ENCODE assay signal across 28 cellular contexts in genomic region chr7:12299367-12299766, GRCh38.
"Had no signal": no experiment of that assay in that cellular context is flagged by ENCODE, and none has a peak within 500 bp of the region (broad histone marks: within the 10 kb centered on the region; RNA-seq: fewer than 3 reads in every experiment).

No MANE protein-coding gene starts in this region.

- H3K4me3 Mint-ChIP-seq: stimulated activated effector memory CD8-positive, alpha-beta T cell treated with anti-CD3 and anti-CD28 coated beads, Interleukin-12 subunit alpha, Interleukin-12 subunit beta, amount 100 ng/mL, for 72 hours; stimulated activated memory B cell treated with anti-CD40 and anti-IgM and Interleukin-4, amounts not matched to agents 10 μg/mL and 1 μg/mL and 100 μg/mL, for 72 hours; stimulated activated naive B cell treated with anti-CD40 and anti-IgM and Interleukin-4, amounts not matched to agents 10 μg/mL and 1 μg/mL and 100 μg/mL, for 72 hours; stimulated activated naive CD8-positive, alpha-beta T cell treated with anti-CD3 and anti-CD28 coated beads, Interleukin-15, amount 100 ng/mL, for 72 hours; stimulated activated naive CD8-positive, alpha-beta T cell treated with anti-CD3 and anti-CD28 coated beads, Interleukin-15, Interleukin-2, amounts not matched to agents 100 ng/mL and 50 ng/mL, for 24 hours had no signal

- H3K9me3 Mint-ChIP-seq: stimulated activated effector memory CD8-positive, alpha-beta T cell treated with anti-CD3 and anti-CD28 coated beads, Interleukin-12 subunit alpha, Interleukin-12 subunit beta, amount 100 ng/mL, for 72 hours; stimulated activated naive CD8-positive, alpha-beta T cell treated with anti-CD3 and anti-CD28 coated beads, Interleukin-15, amount 100 ng/mL, for 72 hours; stimulated activated naive CD8-positive, alpha-beta T cell treated with anti-CD3 and anti-CD28 coated beads, Interleukin-15, Interleukin-2, amounts not matched to agents 100 ng/mL and 50 ng/mL, for 24 hours had no signal

- H3K27me3 Mint-ChIP-seq: stimulated activated naive B cell treated with anti-CD40 and anti-IgM and Interleukin-4, amounts not matched to agents 10 μg/mL and 1 μg/mL and 100 μg/mL, for 72 hours; stimulated activated naive CD8-positive, alpha-beta T cell treated with anti-CD3 and anti-CD28 coated beads, Interleukin-15, amount 100 ng/mL, for 72 hours; stimulated activated naive CD8-positive, alpha-beta T cell treated with anti-CD3 and anti-CD28 coated beads, Interleukin-15, Interleukin-2, amounts not matched to agents 100 ng/mL and 50 ng/mL, for 24 hours had no signal

- H3K27me3 ChIP-seq: stomach, suprapubic skin, testis, thyroid gland, tibial artery, tibial nerve, transverse colon, upper lobe of left lung, upper lobe of right lung, uterus, vagina had no signal

- H3K36me3 Mint-ChIP-seq: stimulated activated effector memory CD8-positive, alpha-beta T cell treated with anti-CD3 and anti-CD28 coated beads, Interleukin-12 subunit alpha, Interleukin-12 subunit beta, amount 100 ng/mL, for 72 hours; stimulated activated memory B cell treated with anti-CD40 and anti-IgM and Interleukin-4, amounts not matched to agents 10 μg/mL and 1 μg/mL and 100 μg/mL, for 72 hours; stimulated activated naive B cell treated with anti-CD40 and anti-IgM and Interleukin-4, amounts not matched to agents 10 μg/mL and 1 μg/mL and 100 μg/mL, for 72 hours had no signal

- FAIRE-seq: urothelium cell line had no signal

- DNase-seq: stimulated activated CD4-positive, alpha-beta T cell treated with anti-CD3 and anti-CD28 coated beads, Interleukin-2, amount 100 ng/mL, for 48 hours; stimulated activated CD4-positive, alpha-beta T cell treated with anti-CD3 and anti-CD28 coated beads, Interleukin-4, amount 100 ng/mL, for 1 hour; stimulated activated CD4-positive, alpha-beta T cell treated with anti-CD3 and anti-CD28 coated beads, Interleukin-4, amount 100 ng/mL, for 24 hours; stimulated activated CD4-positive, alpha-beta T cell treated with anti-CD3 and anti-CD28 coated beads, Interleukin-4, amount 100 ng/mL, for 4 hours; stimulated activated CD8-positive, alpha-beta memory T cell treated with anti-CD3 and anti-CD28 coated beads, Interleukin-4, amount 100 ng/mL, for 48 hours; stimulated activated naive B cell treated with anti-CD40 and anti-IgM and Interleukin-4, amounts not matched to agents 10 μg/mL and 1 μg/mL and 100 μg/mL, for 72 hours; stimulated activated naive CD4-positive, alpha-beta T cell; stimulated activated naive CD4-positive, alpha-beta T cell treated with Interleukin-2 at 50 U/mL for 16 hours; stimulated activated naive CD8-positive, alpha-beta T cell treated with anti-CD3 and anti-CD28 coated beads, Interleukin-15, amount 100 ng/mL, for 72 hours; stimulated activated naive CD8-positive, alpha-beta T cell treated with anti-CD3 and anti-CD28 coated beads, Interleukin-15, Interleukin-2, amounts not matched to agents 100 U/mL and 50 U/mL, for 24 hours; stomach; substantia nigra; testis; thyroid gland; tibial artery; transverse colon; trophoblast cell; upper lobe of left lung; upper lobe of right lung; uterus had no signal

- H3K4me1 ChIP-seq: stomach, suprapubic skin, testis, thyroid gland, tibial artery, tibial nerve, transverse colon, upper lobe of left lung, upper lobe of right lung, uterus had no signal

- H3K36me3 ChIP-seq: stomach, suprapubic skin, thoracic aorta, thyroid gland, tibial artery, tibial nerve, transverse colon, upper lobe of left lung, upper lobe of right lung, uterus, vagina had no signal

- H3K9me3 ChIP-seq: suprapubic skin, testis, thoracic aorta, thyroid gland, transverse colon, upper lobe of left lung, upper lobe of right lung, uterus, vagina had no signal

- H3K4me3 ChIP-seq: stomach, suprapubic skin, testis, thoracic aorta, thyroid gland, tibial artery, tibial nerve, transverse colon, upper lobe of left lung, upper lobe of right lung, uterus, vagina had no signal

- H3K27ac ChIP-seq: stomach, suprapubic skin, testis, thoracic aorta, thyroid gland, tibial artery, tibial nerve, transverse colon, upper lobe of left lung, upper lobe of right lung, uterus, vagina had no signal

- H3K27ac Mint-ChIP-seq: stimulated activated effector memory CD8-positive, alpha-beta T cell treated with anti-CD3 and anti-CD28 coated beads, Interleukin-12 subunit alpha, Interleukin-12 subunit beta, amount 100 ng/mL, for 72 hours; stimulated activated memory B cell treated with anti-CD40 and anti-IgM and Interleukin-4, amounts not matched to agents 10 μg/mL and 1 μg/mL and 100 μg/mL, for 72 hours; stimulated activated naive B cell treated with anti-CD40 and anti-IgM and Interleukin-4, amounts not matched to agents 10 μg/mL and 1 μg/mL and 100 μg/mL, for 72 hours; stimulated activated naive CD8-positive, alpha-beta T cell treated with anti-CD3 and anti-CD28 coated beads, Interleukin-15, amount 100 ng/mL, for 72 hours; stimulated activated naive CD8-positive, alpha-beta T cell treated with anti-CD3 and anti-CD28 coated beads, Interleukin-15, Interleukin-2, amounts not matched to agents 100 ng/mL and 50 ng/mL, for 24 hours had no signal

- ATAC-seq: stimulated activated effector memory CD8-positive, alpha-beta T cell treated with anti-CD3 and anti-CD28 coated beads, Interleukin-12 subunit alpha, Interleukin-12 subunit beta, amount 100 ng/mL, for 72 hours; stimulated activated memory B cell treated with anti-CD40 and anti-IgM and Interleukin-4, amounts not matched to agents 10 μg/mL and 1 μg/mL and 100 μg/mL, for 72 hours; stimulated activated naive B cell treated with anti-CD40 and anti-IgM and Interleukin-4, amounts not matched to agents 10 μg/mL and 1 μg/mL and 100 μg/mL, for 72 hours; stimulated activated naive CD8-positive, alpha-beta T cell treated with anti-CD3 and anti-CD28 coated beads, Interleukin-15, amount 100 ng/mL, for 72 hours; stimulated activated naive CD8-positive, alpha-beta T cell treated with anti-CD3 and anti-CD28 coated beads, Interleukin-15, Interleukin-2, amounts not matched to agents 100 U/mL and 50 U/mL, for 24 hours; upper lobe of right lung had no signal
